In genomic region chr9:130260816-130261765, GRCh38 we compare ENCODE assay signal across 27 cellular contexts. TPM values are rescaled to one million over a fixed set of nuclear protein-coding genes. Genes with fewer than 3 reads are reported as not detected.
DNase-seq lines count a peak whose midpoint lies in the region; ATAC-seq and TF ChIP-seq lines count a peak whose summit lies in the region.
"Had no signal": no experiment of that assay in that cellular context is flagged by ENCODE, and none has a peak within 500 bp of the region (broad histone marks: within the 10 kb centered on the region; RNA-seq: fewer than 3 reads in every experiment).

No MANE protein-coding gene starts in this region.

- intact Hi-C loops in left ventricle myocardium inferior (cut with micrococcal nuclease): no loop called here
- intact Hi-C loops in right cardiac atrium (cut with DNase I): loop anchor here in 2 of 4 donors (5.0 kb wide), 1 partner anchor 81 kb away; no protein-coding TSS in a partner anchor
- intact Hi-C loops in gastrocnemius medialis (cut with DNase I; ENCODE audit: low total_unique reads): loop anchor here (5.0 kb wide), 1 partner anchor 71 kb away; no protein-coding TSS in a partner anchor
- intact Hi-C loops in natural killer cell (cut with micrococcal nuclease): no loop called here

- H3K27me3 ChIP-seq in left ventricle myocardium inferior (ENCODE audit: low read depth): peaks cover 96% of the 10 kb centered on the region
- no peaks in the 10 kb centered on the region for H3K27me3 ChIP-seq in right cardiac atrium (ENCODE audit: control insufficient read depth, insufficient read depth)
- peaks cover 37 to 49% (median 45%) of the 10 kb centered on the region in 3 donors for H3K27me3 ChIP-seq in gastrocnemius medialis
- H3K27me3 ChIP-seq: SJCRH30, testis had no signal

- H3K4me1 ChIP-seq in left ventricle myocardium inferior: peaks cover 24% of the 10 kb centered on the region
- no peaks in the 10 kb centered on the region for H3K4me1 ChIP-seq in right cardiac atrium (ENCODE audit: control insufficient read depth, insufficient read depth, low read length)
- peaks cover 0 to 6% of the 10 kb centered on the region in 2 donors for H3K4me1 ChIP-seq in gastrocnemius medialis
- H3K4me1 ChIP-seq: testis had no signal

- DNase-seq in left ventricle myocardium inferior (no peak), right cardiac atrium (no peak), left lobe of liver (ENCODE audit: low spot score) (peak; percentile 36), gastrocnemius medialis (no peak), natural killer cell (no peak), NCI-H2081 (lab: John Stamatoyannopoulos, UW) (no peak)
- DNase-seq in activated CD4-positive, alpha-beta T cell treated with anti-CD3 and anti-CD28 coated beads for 48 hours: no peak
- DNase-seq: 8988T; activated CD8-positive, alpha-beta T cell treated with anti-CD3 and anti-CD28 coated beads, Interleukin-2, amount 10 ng/mL, durations not matched to agents 7 days and 5 days; activated effector memory CD4-positive, alpha-beta T cell treated with anti-CD3 and anti-CD28 coated beads, Interleukin-2, amount 50 U/mL, for 16 hours; activated T-cell treated with anti-CD3 and anti-CD28 coated beads for 4 hours; AML-193; brain microvascular endothelial cell; CD8-positive, alpha-beta memory T cell; DMS153; effector CD8-positive, alpha-beta T cell; islet precursor cell; KBM-7; NCI-H146; NCI-H510A treated with DMSO at 0.1 percent for 48 hours; SJCRH30; stimulated activated CD4-positive, alpha-beta T cell treated with anti-CD3 and anti-CD28 coated beads, Interleukin-2, amount 100 ng/mL, for 48 hours; T-cell; testis had no signal

- no peaks in the 10 kb centered on the region for H3K36me3 Mint-ChIP-seq in natural killer cell
- H3K36me3 Mint-ChIP-seq: CD8-positive, alpha-beta memory T cell; stimulated activated memory B cell treated with anti-CD40 and anti-IgM and Interleukin-4, amounts not matched to agents 10 μg/mL and 1 μg/mL and 100 μg/mL, for 72 hours; T-cell had no signal

- peak overlapping the region; percentile 46 for H3K27ac ChIP-seq in left ventricle myocardium inferior (replicated peaks)
- H3K27ac ChIP-seq in right cardiac atrium (ENCODE audit: low read length): no peak overlapping the region
- peak overlapping the region in 3 of 4 donors; percentile 36 to 50 (median 50) for H3K27ac ChIP-seq in gastrocnemius medialis
- H3K27ac ChIP-seq: brain microvascular endothelial cell, SJCRH30, testis had no signal

- H3K36me3 ChIP-seq in left ventricle myocardium inferior (no peaks in the 10 kb centered on the region), gastrocnemius medialis (no peaks in the 10 kb centered on the region)
- H3K36me3 ChIP-seq: brain microvascular endothelial cell, SJCRH30 had no signal

- peaks cover 34 to 40% of the 10 kb centered on the region in 2 donors for H3K27me3 Mint-ChIP-seq in natural killer cell (ENCODE audit: low read depth in 2 of 2)

- WGBS in right cardiac atrium: 63% methylated on average over 16 of the region's 16 CpGs

- no peaks in the 10 kb centered on the region for H3K4me1 Mint-ChIP-seq in natural killer cell
- H3K4me1 Mint-ChIP-seq: stimulated activated memory B cell treated with anti-CD40 and anti-IgM and Interleukin-4, amounts not matched to agents 10 μg/mL and 1 μg/mL and 100 μg/mL, for 72 hours had no signal

- H3K4me3 Mint-ChIP-seq in natural killer cell: no peak overlapping the region
- H3K4me3 Mint-ChIP-seq: activated CD8-positive, alpha-beta T cell treated with anti-CD3 and anti-CD28 coated beads, Interleukin-2, amount 10 ng/mL, durations not matched to agents 7 days and 5 days; CD8-positive, alpha-beta memory T cell; stimulated activated memory B cell treated with anti-CD40 and anti-IgM and Interleukin-4, amounts not matched to agents 10 μg/mL and 1 μg/mL and 100 μg/mL, for 72 hours; T-cell had no signal

- H3K9me3 ChIP-seq in left ventricle myocardium inferior (replicated peaks) (no peaks in the 10 kb centered on the region), right cardiac atrium (ENCODE audit: control insufficient read depth, low read length) (no peaks in the 10 kb centered on the region), gastrocnemius medialis (no peaks in the 10 kb centered on the region)
- H3K9me3 ChIP-seq: testis had no signal

- H3K4me3 ChIP-seq in left ventricle myocardium inferior: no peak overlapping the region
- H3K4me3 ChIP-seq in right cardiac atrium (ENCODE audit: low read length): no peak overlapping the region
- H3K4me3 ChIP-seq in gastrocnemius medialis: no peak overlapping the region
- H3K4me3 ChIP-seq: SJCRH30, testis had no signal

- no peak for TF ChIP-seq CTCF in left ventricle myocardium inferior (IDR thresholded peaks at IDR 0.05; ENCODE audit: borderline replicate concordance)
- no peak for TF ChIP-seq CTCF in gastrocnemius medialis (IDR thresholded peaks at IDR 0.05 in 4 of 5, conservative IDR thresholded peaks at IDR 0.05 in 1 of 5)
- no peak for TF ChIP-seq CTCF in natural killer cell (IDR thresholded peaks at IDR 0.05)

- in situ Hi-C loops in gastrocnemius medialis (cut with MboI; ENCODE audit: low sequenced_read_pairs in 4 of 4): no loop called here

- TF ChIP-seq POLR2A in gastrocnemius medialis (IDR thresholded peaks at IDR 0.05): no peak

- ATAC-seq in right cardiac atrium (no peak), left lobe of liver (no peak), gastrocnemius medialis (peak; percentile 22 to 63), natural killer cell (no peak), GM21737 (IDR thresholded peaks at IDR 0.05; ENCODE audit: unreplicated experiment) (no peak)
- ATAC-seq: activated CD4-positive, CD25-positive, alpha-beta regulatory T cell treated with anti-CD3 and anti-CD28 coated beads, Interleukin-2, amount 50 U/mL, for 24 hours; activated CD8-positive, alpha-beta T cell treated with anti-CD3 and anti-CD28 coated beads, Interleukin-2, amount 10 ng/mL, durations not matched to agents 7 days and 5 days; stimulated activated memory B cell treated with anti-CD40 and anti-IgM and Interleukin-4, amounts not matched to agents 10 μg/mL and 1 μg/mL and 100 μg/mL, for 72 hours; T-cell had no signal

- H3K9me3 Mint-ChIP-seq in natural killer cell: no peaks in the 10 kb centered on the region
- H3K9me3 Mint-ChIP-seq: T-cell had no signal

- no peak overlapping the region for H3K27ac Mint-ChIP-seq in natural killer cell
- H3K27ac Mint-ChIP-seq: activated CD8-positive, alpha-beta T cell treated with anti-CD3 and anti-CD28 coated beads, Interleukin-2, amount 10 ng/mL, durations not matched to agents 7 days and 5 days; CD8-positive, alpha-beta memory T cell; stimulated activated memory B cell treated with anti-CD40 and anti-IgM and Interleukin-4, amounts not matched to agents 10 μg/mL and 1 μg/mL and 100 μg/mL, for 72 hours; T-cell had no signal

RNA-seq across cellular contexts. Expression of gene HMCN2, which starts 4.5 kb away (rescaled TPM):
- 5.5 TPM for total RNA-seq in left ventricle myocardium inferior
- total RNA-seq in right cardiac atrium: 1 to 10 TPM; 2.3 to 5.1 (median 3.9) TPM
- 6.1 TPM for polyA plus RNA-seq in right cardiac atrium
- 3.0 TPM for total RNA-seq in left lobe of liver
- 1 to 10 TPM; 1.9 to 8.5 (median 7.7) TPM for total RNA-seq in gastrocnemius medialis
- total RNA-seq in natural killer cell: not detected
- total RNA-seq: activated CD8-positive, alpha-beta T cell treated with anti-CD3 and anti-CD28 coated beads, Interleukin-2, amount 10 ng/mL, durations not matched to agents 7 days and 5 days; CD8-positive, alpha-beta memory T cell had no signal
- polyA plus RNA-seq: CD8-positive, alpha-beta memory T cell had no signal

Comparison
In these comparisons a context has a peak if more than half of its experiments do, and no peak if none do; other contexts are left out.
1. ATAC-seq: peak in gastrocnemius medialis (2 of 2); none in right cardiac atrium (0 of 2), left lobe of liver (single experiment), natural killer cell (0 of 3) and GM21737 (single experiment).